In the genomic region with DNA sequence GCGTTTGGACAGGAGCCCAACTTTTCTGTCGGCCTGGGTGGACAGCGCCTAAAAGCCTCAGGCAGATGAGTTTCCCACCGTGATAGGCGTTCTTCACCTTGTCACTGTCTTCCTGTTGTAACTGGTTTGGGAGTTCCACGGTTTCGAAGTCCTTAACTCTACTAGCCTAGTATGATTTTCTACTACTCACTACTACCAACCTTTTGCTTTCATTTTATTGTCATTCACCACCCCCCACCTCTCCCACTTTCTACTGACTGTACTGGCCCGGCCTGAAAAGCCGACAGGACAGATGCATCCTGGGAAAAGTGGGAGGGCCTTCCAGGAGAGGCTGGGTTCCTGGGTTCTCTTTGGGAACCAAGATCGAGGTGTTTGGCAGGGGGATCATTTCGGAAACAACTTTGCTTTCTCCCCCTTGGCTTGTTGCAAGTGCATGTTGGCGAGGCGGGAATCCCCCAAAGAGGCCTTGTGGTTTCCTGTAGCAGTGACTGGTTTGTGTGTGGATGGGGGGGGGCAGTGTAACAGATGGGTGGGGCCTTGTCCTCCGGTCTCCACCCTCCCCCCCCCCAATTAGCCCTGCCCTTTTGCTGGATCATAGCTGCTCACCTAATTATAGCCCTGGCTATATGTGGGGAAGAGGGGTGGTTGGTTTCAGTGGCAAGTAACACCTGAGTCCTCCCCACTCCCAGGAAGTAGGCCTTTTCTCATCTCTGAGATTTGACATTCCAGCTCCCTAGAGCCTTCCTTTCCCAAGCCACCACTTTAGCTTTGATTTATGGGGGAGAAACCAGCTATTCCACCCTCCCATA, we compare ENCODE assay signal across 8 cellular contexts. TPM values are rescaled to one million over a fixed set of nuclear protein-coding genes. Genes with fewer than 3 reads are reported as not detected.
DNase-seq lines count a peak whose midpoint lies in the region; ATAC-seq and TF ChIP-seq lines count a peak whose summit lies in the region.

No MANE protein-coding gene starts in this region.

- peak overlapping the region; percentile 93 to 99 (median 97) for H3K27ac ChIP-seq in BLaER1 treated with 17β-estradiol and CSF1 and Interleukin-3, amounts not matched to agents 10 nM and 100 nM
- H3K27ac ChIP-seq in HCT116 (ENCODE audit: low read depth, low read length) = peak overlapping the region; percentile 98
- H3K27ac ChIP-seq in dorsolateral prefrontal cortex = peak overlapping the region in 58 of 59 donors; percentile 45 to 99 (median 98)

- H3K4me1 ChIP-seq in BLaER1 treated with 17β-estradiol and CSF1 and Interleukin-3, amounts not matched to agents 10 nM and 100 nM = peaks cover 49 to 60% (median 54%) of the 10 kb centered on the region in 10 experiments
- peaks cover 28 to 56% of the 10 kb centered on the region in 2 experiments for H3K4me1 ChIP-seq in HCT116 (ENCODE audit: control insufficient read depth in 1 of 2, insufficient read depth in 2 of 2, low read length in 2 of 2)

- 0 to 1% methylated on average over 14 of the region's 14 CpGs for WGBS in lower leg skin, 2 donors

- peak; percentile 72 for DNase-seq in HCT116 (ENCODE audit: low read depth, low spot score)
- DNase-seq in NCI-H69 (lab: John Stamatoyannopoulos, UW) = peak; percentile 80
- peak; percentile 79 to 84 for DNase-seq in activated CD4-positive, alpha-beta T cell treated with anti-CD3 and anti-CD28 coated beads, Interleukin-2, amount 50 U/mL, for 48 hours
- peak in 7 of 10 donors; percentile 43 to 67 (median 61) for DNase-seq in dorsolateral prefrontal cortex
- peak; percentile 88 to 96 for DNase-seq in lower leg skin (ENCODE audit: low spot score in 2 of 2)
- DNase-seq in stimulated activated CD4-positive, alpha-beta T cell treated with anti-CD3 and anti-CD28 coated beads, Interleukin-4, amount 100 ng/mL, for 48 hours (ENCODE audit: low read depth in 2 of 2) = peak; percentile 61 to 75

- RAD21 ChIA-PET in HCT116 (lab: Charles Lee; ENCODE audit: low non-redundant PET in 1 of 2, low total read pairs in 2 of 2, uncharacterized antibody in 2 of 2, unreplicated experiment in 2 of 2) = no interaction called here

- no peaks in the 10 kb centered on the region for H3K9me2 ChIP-seq in HCT116 (ENCODE audit: insufficient read depth)

- intact Hi-C loops in HCT116 (cut with micrococcal nuclease) = loop anchor here (5.0 kb wide), 1 partner anchor 57 kb away; a partner anchor contains a TSS
- intact Hi-C loops in dorsolateral prefrontal cortex (cut with DNase I) = loop anchor here in 1 of 2 donors (2.0 to 5.0 kb wide), 3 partner anchors 20 to 273 kb away; a partner anchor contains a TSS
- intact Hi-C loops in lower leg skin (cut with DNase I; ENCODE audit: low total_unique reads) = no loop called here

- no peak overlapping the region for H2AFZ ChIP-seq in HCT116 (ENCODE audit: low read depth, low read length, poor library complexity, severe bottlenecking)

- POLR2A ChIA-PET in HCT116 (lab: Charles Lee) = interaction anchor here (0.8 to 1.6 kb wide), 4 partner anchors 21 to 95 kb away, joined by 3 to 9 read pairs (median 3); a partner anchor contains a TSS

- H3K36me3 ChIP-seq in BLaER1 treated with 17β-estradiol and CSF1 and Interleukin-3, amounts not matched to agents 10 nM and 100 nM = peaks cover 46 to 54% (median 48%) of the 10 kb centered on the region in 11 experiments
- H3K36me3 ChIP-seq in HCT116 (ENCODE audit: control insufficient read depth in 1 of 2, insufficient read depth in 2 of 2, low read length in 2 of 2) = peaks cover 30 to 46% of the 10 kb centered on the region in 2 experiments

- no peaks in the 10 kb centered on the region for H3K27me3 ChIP-seq in BLaER1 treated with 17β-estradiol and CSF1 and Interleukin-3, amounts not matched to agents 10 nM and 100 nM
- H3K27me3 ChIP-seq in HCT116 (ENCODE audit: insufficient read depth, low read length) (no peaks in the 10 kb centered on the region), dorsolateral prefrontal cortex (no peaks in the 10 kb centered on the region)

- peak; percentile 30 for ATAC-seq in HCT116
- no peak for ATAC-seq in GM18502 (IDR thresholded peaks at IDR 0.05; ENCODE audit: poor library complexity, unreplicated experiment)

- peak overlapping the region; percentile 87 to 100 (median 93) for H3K4me3 ChIP-seq in BLaER1 treated with 17β-estradiol and CSF1 and Interleukin-3, amounts not matched to agents 10 nM and 100 nM
- H3K4me3 ChIP-seq in HCT116 (replicated peaks in 1 of 2; ENCODE audit: low read depth in 1 of 2, low read length in 2 of 2) (peak overlapping the region; percentile 90 to 99), dorsolateral prefrontal cortex (peak overlapping the region; percentile 62 to 93 (median 84)), lower leg skin (ENCODE audit: low read depth, poor library complexity, severe bottlenecking) (peak overlapping the region; percentile 85)

- TF ChIP-seq RAD21 in HCT116 (IDR thresholded peaks at IDR 0.05; ENCODE audit: low read depth) = no peak

- TF ChIP-seq CTCF in HCT116 (IDR thresholded peaks at IDR 0.05 in 2 of 3, conservative IDR thresholded peaks at IDR 0.05 in 1 of 3; ENCODE audit: borderline replicate concordance in 1 of 3, insufficient read depth in 1 of 3, low read depth in 2 of 3, low read length in 2 of 3) (no peak), dorsolateral prefrontal cortex (IDR thresholded peaks at IDR 0.05 in 54 of 56, conservative IDR thresholded peaks at IDR 0.05 in 2 of 56; ENCODE audit: low read depth in 1 of 56, partially characterized antibody in 56 of 56) (no peak), lower leg skin (IDR thresholded peaks at IDR 0.05) (no peak)

- TF ChIP-seq POLR2A in HCT116 (IDR thresholded peaks at IDR 0.05; ENCODE audit: borderline replicate concordance, extremely low read depth, insufficient read depth, insufficient read length) (peak; percentile 62), lower leg skin (IDR thresholded peaks at IDR 0.05) (no peak)

- no peaks in the 10 kb centered on the region; a peak in 1 of 22 replicates for H3K9me3 ChIP-seq in BLaER1 treated with 17β-estradiol and CSF1 and Interleukin-3, amounts not matched to agents 10 nM and 100 nM (replicated peaks in 1 of 11)
- no peaks in the 10 kb centered on the region for H3K9me3 ChIP-seq in HCT116 (ENCODE audit: control insufficient read depth in 1 of 2, insufficient read depth in 1 of 2, low read depth in 1 of 2, low read length in 2 of 2)

- H3K4me2 ChIP-seq in BLaER1 treated with 17β-estradiol and CSF1 and Interleukin-3, amounts not matched to agents 10 nM and 100 nM = peak overlapping the region; percentile 81 to 99 (median 94)
- peak overlapping the region; percentile 88 for H3K4me2 ChIP-seq in HCT116 (ENCODE audit: low read length)

- peak overlapping the region; percentile 94 to 100 (median 98) for H3K9ac ChIP-seq in BLaER1 treated with 17β-estradiol and CSF1 and Interleukin-3, amounts not matched to agents 10 nM and 100 nM
- peak overlapping the region; percentile 99 for H3K9ac ChIP-seq in HCT116 (ENCODE audit: low read length)

- TSS peak; percentile 91 for BruUV-seq in HCT116 (replicated peaks; lab: Mats Ljungman, UMichigan)

- peaks cover 56 to 61% (median 58%) of the 10 kb centered on the region in 11 experiments for H4K20me1 ChIP-seq in BLaER1 treated with 17β-estradiol and CSF1 and Interleukin-3, amounts not matched to agents 10 nM and 100 nM
- peaks cover 36% of the 10 kb centered on the region for H4K20me1 ChIP-seq in HCT116 (ENCODE audit: insufficient read depth)

- peaks cover 63% of the 10 kb centered on the region for H3K79me2 ChIP-seq in HCT116 (ENCODE audit: insufficient read depth, low read length)

- CTCF ChIA-PET in HCT116 (lab: Charles Lee) = interaction anchor here (0.6 kb wide), 1 partner anchor 57 kb away, joined by 3 read pairs; a partner anchor contains a TSS

TF ChIP-seq in HCT116, 20 proteins besides CTCF, POLR2A, EP300 and RAD21 (continues in another document):
- TF ChIP-seq SRF (IDR thresholded peaks at IDR 0.05; ENCODE audit: low read depth) (no peak), JUND (IDR thresholded peaks at IDR 0.05) (no peak), ZNF274 (IDR thresholded peaks at IDR 0.05; ENCODE audit: low read depth, low read length) (no peak), FOSL1 (IDR thresholded peaks at IDR 0.05; ENCODE audit: low read depth) (no peak), SP1 (IDR thresholded peaks at IDR 0.05; ENCODE audit: low read depth) (0 out of 2 replicates have a peak, but pooled peaks have one; percentile 17), POLR2AphosphoS5 (IDR thresholded peaks at IDR 0.05; ENCODE audit: low read depth, low read length) (peak; percentile 72)

RNA-seq across cellular contexts. Expression of a gene that starts 1.4 kb away (rescaled TPM):
- total RNA-seq in HCT116 (2021; ENCODE audit: unreplicated experiment) (1,139 TPM), dorsolateral prefrontal cortex (100 to 1,000 TPM; 117 to 216 (median 169) TPM), lower leg skin (100 to 1,000 TPM; 203 to 261 (median 221) TPM)
- 996 and 1,140 TPM in 2 replicates for polyA plus RNA-seq in HCT116 (2012)

RNA-seq across cellular contexts. Expression of a gene that starts 6.3 kb away (rescaled TPM):
- total RNA-seq in HCT116 (2021; ENCODE audit: unreplicated experiment) = 61.3 TPM
- polyA plus RNA-seq in HCT116 (2012) = 83.5 and 89.3 TPM in 2 replicates
- total RNA-seq in dorsolateral prefrontal cortex = 10 to 100 TPM; 46.2 to 97.3 (median 64.4) TPM
- total RNA-seq in lower leg skin = 10 to 100 TPM; 48.8 to 93.6 (median 79.3) TPM

RNA-seq across cellular contexts. Expression of a gene that starts 14.4 kb away (rescaled TPM):
- 2.3 TPM for total RNA-seq in HCT116 (2021; ENCODE audit: unreplicated experiment)
- 1.00 and 2.1 TPM in 2 replicates for polyA plus RNA-seq in HCT116 (2012)
- total RNA-seq in dorsolateral prefrontal cortex = 1 to 10 TPM in 115 of 120 experiments, under 1 TPM in 5; 0.63 to 7.8 (median 2.5) TPM
- total RNA-seq in lower leg skin = 1 to 10 TPM in 3 of 4 donors, under 1 TPM in 1; 0.17 to 8.0 (median 2.4) TPM

RNA-seq across cellular contexts. Expression of a gene that starts 20.3 kb away (rescaled TPM):
- total RNA-seq in HCT116 (2021; ENCODE audit: unreplicated experiment) (56.9 TPM), dorsolateral prefrontal cortex (100 to 1,000 TPM in 2 of 120 experiments, 10 to 100 TPM in 118; 47.2 to 111 (median 71.9) TPM), lower leg skin (10 to 100 TPM; 13.3 to 44.8 (median 22.3) TPM)
- 33.9 and 34.0 TPM in 2 replicates for polyA plus RNA-seq in HCT116 (2012)

RNA-seq across cellular contexts. Expression of a gene that starts 27.3 kb away (rescaled TPM):
- total RNA-seq in HCT116 (2021; ENCODE audit: unreplicated experiment) (2.5 TPM), dorsolateral prefrontal cortex (1 to 10 TPM in 111 of 120 experiments, under 1 TPM in 9; 0.54 to 6.1 (median 1.9) TPM), lower leg skin (10 to 100 TPM in 2 of 4 donors, 1 to 10 TPM in 2; 4.3 to 13.6 (median 8.4) TPM)
- polyA plus RNA-seq in HCT116 (2012) = 0.73 and 0.84 TPM in 2 replicates
